In genomic region chrX:112759512-112759911, GRCh38 we compare ENCODE assay signal across 2 cellular contexts.
A peak's percentile ranks its signal among the peaks of the same experiment; 100 is the strongest.
TF ChIP-seq lines count a peak whose summit lies in the region.

No MANE protein-coding gene starts in this region.

TF ChIP-seq in SK-N-SH, 30 proteins besides CTCF, POLR2A, EP300 and RAD21 (continued from another document):
- no peak for TF ChIP-seq MXI1 (IDR thresholded peaks at IDR 0.05; ENCODE audit: low read depth, low read length)
- TF ChIP-seq SIN3A (IDR thresholded peaks at IDR 0.05; ENCODE audit: borderline replicate concordance, low read depth, low read length), result no peak
- no peak for TF ChIP-seq EZH2phosphoT487 (IDR thresholded peaks at IDR 0.05; ENCODE audit: borderline replicate concordance, low read depth)
- TF ChIP-seq MAX (IDR thresholded peaks at IDR 0.05; ENCODE audit: low read depth), result no peak
- TF ChIP-seq NRF1 (IDR thresholded peaks at IDR 0.05; ENCODE audit: low read depth, low read length), result no peak
- no peak for TF ChIP-seq USF1 (IDR thresholded peaks at IDR 0.05; ENCODE audit: borderline replicate concordance, low read depth)
- no peak for TF ChIP-seq RCOR1 (IDR thresholded peaks at IDR 0.05; ENCODE audit: low read length)
- peak; percentile 86 for TF ChIP-seq PBX3 (IDR thresholded peaks at IDR 0.05)
- TF ChIP-seq YY1 (IDR thresholded peaks at IDR 0.05; ENCODE audit: low read depth), result no peak
- no peak; the same call in 1 of the 2 replicates for TF ChIP-seq GATA2 (CRISPR knock-in tag; IDR thresholded peaks at IDR 0.05)
- TF ChIP-seq TCF12 (IDR thresholded peaks at IDR 0.05), result peak; percentile 76

TF ChIP-seq in SK-N-SH treated with all-trans-retinoic acid at 6 μM for 48 hours, 23 proteins besides CTCF, POLR2A, EP300 and RAD21 (continued from another document):
- TF ChIP-seq TSHZ2 (CRISPR knock-in tag; IDR thresholded peaks at IDR 0.05), result no peak
- TF ChIP-seq PPARA (CRISPR knock-in tag; IDR thresholded peaks at IDR 0.05; ENCODE audit: borderline replicate concordance), result no peak
- no peak for TF ChIP-seq OSR1 (CRISPR knock-in tag; IDR thresholded peaks at IDR 0.05)
- no peak for TF ChIP-seq BACH2 (CRISPR knock-in tag; IDR thresholded peaks at IDR 0.05; ENCODE audit: borderline replicate concordance)
- TF ChIP-seq TOX (CRISPR knock-in tag; IDR thresholded peaks at IDR 0.05; ENCODE audit: borderline replicate concordance), result no peak
- no peak for TF ChIP-seq TCF4 (CRISPR knock-in tag; IDR thresholded peaks at IDR 0.05; ENCODE audit: borderline replicate concordance)
- TF ChIP-seq ISL1 (CRISPR knock-in tag; IDR thresholded peaks at IDR 0.05), result no peak
- TF ChIP-seq ZFP30 (CRISPR knock-in tag; IDR thresholded peaks at IDR 0.05), result no peak
- TF ChIP-seq POU6F1 (CRISPR knock-in tag; IDR thresholded peaks at IDR 0.05; ENCODE audit: borderline replicate concordance, low read depth), result no peak
- TF ChIP-seq CSRNP3 (CRISPR knock-in tag; IDR thresholded peaks at IDR 0.05), result no peak
- no peak for TF ChIP-seq ZNF70 (CRISPR knock-in tag; IDR thresholded peaks at IDR 0.05)
- no peak for TF ChIP-seq SNAI2 (CRISPR knock-in tag; IDR thresholded peaks at IDR 0.05)
- no peak for TF ChIP-seq GLIS3 (CRISPR knock-in tag; IDR thresholded peaks at IDR 0.05)
- TF ChIP-seq ZNF8 (CRISPR knock-in tag; IDR thresholded peaks at IDR 0.05), result no peak
